Comparison of ENCODE assay signal across 8 cellular contexts in the genomic region with DNA sequence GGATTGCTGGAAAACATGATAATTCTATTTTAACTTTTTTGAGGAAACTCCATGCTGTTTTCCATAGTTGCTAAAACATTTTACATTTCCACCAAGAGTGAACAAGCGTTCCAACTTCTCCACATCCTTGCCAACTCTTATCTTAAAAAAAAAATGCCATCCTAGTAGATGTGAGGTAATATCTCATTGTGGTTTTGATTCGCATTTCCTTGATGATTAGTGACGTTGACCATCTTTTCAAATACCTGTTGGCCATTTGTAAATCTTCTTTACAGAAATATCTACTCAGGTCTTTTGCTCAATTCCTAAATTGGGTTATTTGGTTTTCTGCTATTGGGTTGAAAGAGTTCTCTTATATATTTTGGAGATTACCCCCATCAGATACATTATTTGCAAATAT.
"Had no signal": no experiment of that assay in that cellular context is flagged by ENCODE, and none has a peak within 500 bp of the region (broad histone marks: within the 10 kb centered on the region; RNA-seq: fewer than 3 reads in every experiment).

No MANE protein-coding gene starts in this region.

- H3K4me3 Mint-ChIP-seq: HFFc6 had no signal

- H3K9me3 Mint-ChIP-seq: HFFc6 had no signal

- H2AFZ ChIP-seq: GM23248 had no signal

- DNase-seq: GM23248, GOT3, H7, HFFc6, IMR-90, KBM-7 had no signal

- FAIRE-seq: HTR-8/SVneo had no signal

- H3K4me3 ChIP-seq: GM23248, HAP-1 had no signal

- H3K27ac Mint-ChIP-seq: HFFc6 had no signal

- H3K9ac ChIP-seq: GM23248 had no signal

- H3K27ac ChIP-seq: GM23248 had no signal

- H3K4me1 ChIP-seq: HAP-1 had no signal

- H3K36me3 ChIP-seq: HAP-1 had no signal

- H3K9me3 ChIP-seq: HAP-1 had no signal
